In genomic region chr10:48306265-48306869, GRCh38 we compare ENCODE assay signal across 1 cellular context.
TF ChIP-seq lines count a peak whose summit lies in the region.

Gene MAPK8, plus strand, starts transcription at chr10:48306677. Its CDS starts 94,984 bp downstream, at chr10:48401661.

TF ChIP-seq in WTC11, 78 proteins besides CTCF, POLR2A, EP300 and RAD21 (continued from another document and continues in another):
- TF ChIP-seq NR1H2 (CRISPR knock-in tag; IDR thresholded peaks at IDR 0.05) (no peak), ZMAT4 (CRISPR knock-in tag; IDR thresholded peaks at IDR 0.05) (0 out of 2 replicates have a peak, but pooled peaks have one; percentile 63), SP1 (CRISPR knock-in tag; conservative IDR thresholded peaks at IDR 0.05) (peak; percentile 92), NFE2L1 (CRISPR knock-in tag; IDR thresholded peaks at IDR 0.05) (peak; percentile 89; the same call in 1 of the 2 replicates), ZNF423 (CRISPR knock-in tag; IDR thresholded peaks at IDR 0.05) (no peak), ZNF532 (CRISPR knock-in tag; IDR thresholded peaks at IDR 0.05; ENCODE audit: borderline replicate concordance) (peak; percentile 63; the same call in 1 of the 2 replicates), ELF4 (CRISPR knock-in tag; IDR thresholded peaks at IDR 0.05; ENCODE audit: low read depth) (no peak), TEAD1 (CRISPR knock-in tag; IDR thresholded peaks at IDR 0.05) (peak; percentile 88), IRF1 (CRISPR knock-in tag; IDR thresholded peaks at IDR 0.05) (0 out of 2 replicates have a peak, but pooled peaks have one; percentile 34), HMGA2 (CRISPR knock-in tag; IDR thresholded peaks at IDR 0.05) (no peak), AFF4 (CRISPR knock-in tag; IDR thresholded peaks at IDR 0.05; ENCODE audit: borderline replicate concordance) (no peak), ETV6 (CRISPR knock-in tag; IDR thresholded peaks at IDR 0.05) (peak; percentile 54; the same call in 1 of the 2 replicates), ZNF219 (CRISPR knock-in tag; IDR thresholded peaks at IDR 0.05; ENCODE audit: borderline replicate concordance) (no peak), E2F5 (CRISPR knock-in tag; IDR thresholded peaks at IDR 0.05) (peak; percentile 73; the same call in 1 of the 2 replicates), CREM (CRISPR knock-in tag; IDR thresholded peaks at IDR 0.05) (peak; percentile 51; the same call in 1 of the 2 replicates), MLX (CRISPR knock-in tag; IDR thresholded peaks at IDR 0.05) (no peak), ESRRA (CRISPR knock-in tag; IDR thresholded peaks at IDR 0.05; ENCODE audit: borderline replicate concordance) (peak; percentile 90), ZNF232 (CRISPR knock-in tag; IDR thresholded peaks at IDR 0.05) (peak; percentile 98), ZNF425 (CRISPR knock-in tag; conservative IDR thresholded peaks at IDR 0.05) (no peak), NR3C1 (CRISPR knock-in tag; conservative IDR thresholded peaks at IDR 0.05; ENCODE audit: low read depth) (no peak), USF2 (CRISPR knock-in tag; IDR thresholded peaks at IDR 0.05) (peak; percentile 94), OVOL2 (CRISPR knock-in tag; IDR thresholded peaks at IDR 0.05; ENCODE audit: borderline replicate concordance) (no peak), SOX15 (CRISPR knock-in tag; IDR thresholded peaks at IDR 0.05) (no peak), E2F1 (CRISPR knock-in tag; IDR thresholded peaks at IDR 0.05) (peak; percentile 94), AR (CRISPR knock-in tag; IDR thresholded peaks at IDR 0.05) (no peak), FOXP1 (CRISPR knock-in tag; IDR thresholded peaks at IDR 0.05; ENCODE audit: borderline replicate concordance) (peak; percentile 96), TCF7 (CRISPR knock-in tag; IDR thresholded peaks at IDR 0.05; ENCODE audit: low read depth) (peak; percentile 17; the same call in 1 of the 2 replicates), SMAD3 (CRISPR knock-in tag; IDR thresholded peaks at IDR 0.05; ENCODE audit: borderline replicate concordance) (peak; percentile 97), ATF2 (CRISPR knock-in tag; IDR thresholded peaks at IDR 0.05; ENCODE audit: borderline replicate concordance, low read depth) (peak; percentile 74; the same call in 1 of the 2 replicates), RELA (CRISPR knock-in tag; IDR thresholded peaks at IDR 0.05; ENCODE audit: borderline replicate concordance) (peak; percentile 79), NR2C2 (CRISPR knock-in tag; IDR thresholded peaks at IDR 0.05) (peak; percentile 67; the same call in 1 of the 2 replicates), FOXJ3 (CRISPR knock-in tag; IDR thresholded peaks at IDR 0.05; ENCODE audit: borderline replicate concordance) (no peak), ZNF416 (CRISPR knock-in tag; IDR thresholded peaks at IDR 0.05) (0 out of 2 replicates have a peak, but pooled peaks have one; percentile 62), RORB (CRISPR knock-in tag; IDR thresholded peaks at IDR 0.05) (no peak), CREB1 (CRISPR knock-in tag; IDR thresholded peaks at IDR 0.05) (peak; percentile 81), USF1 (CRISPR knock-in tag; IDR thresholded peaks at IDR 0.05) (peak; percentile 94)
